Comparison of ENCODE assay signal across 17 cellular contexts in the genomic region with DNA sequence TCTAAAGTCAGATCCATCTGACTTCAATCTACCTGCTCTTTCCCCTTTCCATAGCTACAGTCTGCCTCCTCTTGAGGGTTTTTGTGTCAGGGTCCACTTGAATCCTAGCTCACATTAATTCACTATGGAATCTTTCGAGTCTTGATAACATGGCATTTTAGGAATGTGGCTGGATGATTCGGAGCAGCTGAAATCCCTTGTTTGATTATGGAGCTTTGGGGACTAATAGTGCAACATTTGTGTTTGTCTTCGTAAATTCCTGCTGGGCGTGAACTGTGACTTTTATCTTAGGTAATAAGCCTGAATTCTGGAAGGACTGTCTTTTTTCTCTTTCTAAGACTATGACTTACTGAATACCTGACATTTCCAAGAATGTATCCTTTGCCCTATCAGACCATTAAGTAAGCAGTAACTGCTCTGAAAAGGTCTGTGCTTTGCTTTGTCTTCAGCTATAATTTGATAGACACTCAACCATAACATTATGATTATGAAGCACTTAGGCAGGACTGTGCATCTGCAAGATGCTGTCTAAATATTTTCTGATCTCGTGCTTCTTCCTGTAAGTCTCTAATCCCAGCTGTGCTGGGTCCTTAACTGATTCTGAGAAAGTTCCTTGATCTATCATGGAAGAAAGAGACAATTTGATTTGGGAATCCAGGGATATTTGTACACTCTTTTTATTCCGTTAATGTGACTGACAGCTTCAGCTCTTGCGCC. TPM values are rescaled to one million over a fixed set of nuclear protein-coding genes. Genes with fewer than 3 reads are reported as not detected.
DNase-seq lines count a peak whose midpoint lies in the region; ATAC-seq and TF ChIP-seq lines count a peak whose summit lies in the region.
"Had no signal": no experiment of that assay in that cellular context is flagged by ENCODE, and none has a peak within 500 bp of the region (broad histone marks: within the 10 kb centered on the region; RNA-seq: fewer than 3 reads in every experiment).

No MANE protein-coding gene starts in this region.

- DNase-seq in HK-2 (ENCODE audit: unreplicated experiment): peak; percentile 3
- DNase-seq in NCI-H69 (lab: John Stamatoyannopoulos, UW): peak; percentile 30
- peak; percentile 41 for DNase-seq in kidney epithelial cell (ENCODE audit: low read depth)
- DNase-seq in stimulated activated CD4-positive, alpha-beta T cell treated with anti-CD3 and anti-CD28 coated beads, Interleukin-4, amount 100 ng/mL, for 1 hour: no peak
- DNase-seq: GF-D8; GOT3; KG1; NCI-H1105 treated with DMSO at 0.1 percent for 48 hours; NCI-H187 treated with DMSO at 0.1 percent for 48 hours; NCI-H446 treated with DMSO at 0.1 percent for 48 hours; NK-92 treated with Interleukin-12 subunit alpha and Interleukin-12 subunit beta, amount 100 ng/mL, for 24 hours; Peyer's patch; SW 1271 had no signal

- TF ChIP-seq CTCF in kidney epithelial cell (IDR thresholded peaks at IDR 0.05; ENCODE audit: insufficient read depth, low read length, poor library complexity, severe bottlenecking) (no peak), neutrophil (IDR thresholded peaks at IDR 0.05) (no peak)

- H3K4me3 ChIP-seq in kidney epithelial cell (ENCODE audit: low read depth, low read length) (no peak overlapping the region), neutrophil (ENCODE audit: low read depth in 1 of 2, low read length in 1 of 2) (no peak overlapping the region)
- H3K4me3 ChIP-seq: Peyer's patch had no signal

- H3K4me1 ChIP-seq in neutrophil (ENCODE audit: control insufficient read depth in 1 of 2, insufficient read depth in 1 of 2, low read depth in 1 of 2, low read length in 1 of 2): peaks cover 15 to 20% of the 10 kb centered on the region in 2 experiments
- H3K4me1 ChIP-seq: Peyer's patch had no signal

- H3K9me3 ChIP-seq in neutrophil: no peaks in the 10 kb centered on the region
- H3K9me3 ChIP-seq: Peyer's patch had no signal

- peak overlapping the region; percentile 12 for H3K27ac ChIP-seq in neutrophil
- H3K27ac ChIP-seq: C4-2B, Peyer's patch had no signal

- H3K27me3 ChIP-seq in kidney epithelial cell (ENCODE audit: control insufficient read depth, insufficient read depth, low read length): no peaks in the 10 kb centered on the region
- H3K27me3 ChIP-seq in neutrophil: no peaks in the 10 kb centered on the region
- H3K27me3 ChIP-seq: Peyer's patch had no signal

- ATAC-seq in GM21447 (IDR thresholded peaks at IDR 0.05; ENCODE audit: unreplicated experiment): no peak
- ATAC-seq in HG02759 (IDR thresholded peaks at IDR 0.05; ENCODE audit: unreplicated experiment): no peak

- H3K36me3 ChIP-seq in kidney epithelial cell (ENCODE audit: control insufficient read depth, insufficient read depth, low read length) (no peaks in the 10 kb centered on the region), neutrophil (no peaks in the 10 kb centered on the region)
- H3K36me3 ChIP-seq: Peyer's patch had no signal

RNA-seq across cellular contexts. Expression of gene PELI2, which starts 19.0 kb away (rescaled TPM):
- 4.8 and 8.8 TPM in 2 replicates for total RNA-seq in kidney epithelial cell
